10 cellular contexts compared by ENCODE assay signal in the genomic region with DNA sequence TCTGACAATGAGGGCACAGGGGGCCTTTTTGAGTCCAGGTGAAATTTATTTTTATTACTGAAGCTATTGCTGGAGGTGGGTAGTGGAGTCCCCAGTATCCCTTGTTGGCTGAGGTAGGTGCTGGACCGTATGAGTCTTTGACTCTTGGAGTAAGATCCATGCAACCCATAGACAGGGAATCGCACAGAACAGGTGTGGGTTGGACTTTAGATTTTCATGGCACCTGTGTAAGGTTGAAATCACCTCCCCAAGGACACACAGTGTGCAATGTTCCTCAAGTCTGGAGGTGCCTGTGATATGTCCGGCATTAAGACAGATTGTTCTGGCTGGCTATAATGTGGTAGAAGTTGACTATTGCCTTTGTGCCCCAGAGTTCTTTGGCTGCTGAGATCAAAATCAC. TPM values are rescaled to one million over a fixed set of nuclear protein-coding genes. Genes with fewer than 3 reads are reported as not detected.
"Had no signal": no experiment of that assay in that cellular context is flagged by ENCODE, and none has a peak within 500 bp of the region (broad histone marks: within the 10 kb centered on the region; RNA-seq: fewer than 3 reads in every experiment).

No MANE protein-coding gene starts in this region.

- H3K27ac Mint-ChIP-seq: GM23338, H9, IgD-negative memory B cell had no signal

- FAIRE-seq: H1, H54, HepG2, HTR-8/SVneo had no signal

- H3K4me3 ChIP-seq: GM23338 had no signal

- ATAC-seq: GM23338, HepG2 had no signal

- H3K36me3 Mint-ChIP-seq: IgD-negative memory B cell had no signal

- DNase-seq: H9, HCEC 1CT, KBM-7 had no signal

- H3K4me3 Mint-ChIP-seq: GM23338, H9 had no signal

- H3K4me1 Mint-ChIP-seq: GM23338, H9, IgD-negative memory B cell had no signal

RNA-seq across cellular contexts. Expression of a gene that starts 23.5 kb away (rescaled TPM):
- total RNA-seq: GM23338, H1, H9 had no signal
- polyA plus RNA-seq: GM23338, H1 had no signal

RNA-seq across cellular contexts. Expression of a gene that starts 58.7 kb away (rescaled TPM):
- total RNA-seq: HepG2, HT-29 had no signal
- polyA plus RNA-seq: HepG2, IgD-negative memory B cell had no signal
